Comparison of ENCODE assay signal across 8 cellular contexts in the genomic region with DNA sequence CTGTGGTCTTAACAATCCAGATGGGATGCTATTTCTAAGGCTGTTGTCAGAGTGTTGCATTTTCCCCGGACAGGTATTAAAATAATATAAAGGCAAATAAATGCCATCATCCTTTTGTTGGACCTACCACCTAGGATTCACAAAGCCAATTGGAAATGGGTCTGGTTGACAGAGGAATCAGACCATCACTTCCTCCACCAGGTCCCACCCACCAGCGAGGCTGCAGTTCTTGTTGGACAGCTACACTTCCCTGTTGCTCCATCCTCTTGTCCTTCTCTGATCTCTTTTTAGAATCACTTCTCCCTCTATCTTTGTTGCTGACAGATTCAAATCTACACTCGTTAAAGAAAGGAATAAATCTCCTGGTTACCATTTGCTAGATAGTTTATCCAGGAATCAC. TPM values are rescaled to one million over a fixed set of nuclear protein-coding genes. Genes with fewer than 3 reads are reported as not detected.
DNase-seq lines count a peak whose midpoint lies in the region; ATAC-seq and TF ChIP-seq lines count a peak whose summit lies in the region.

No MANE protein-coding gene starts in this region.

- no peaks in the 10 kb centered on the region for H3K36me3 ChIP-seq in iPS-20b (ENCODE audit: insufficient read depth, low read depth, low read length)

- peak overlapping the region; percentile 81; the same call in 1 of the 2 replicates for H3K9ac ChIP-seq in iPS-20b (ENCODE audit: low read depth, low read length)

- no peak for TF ChIP-seq CTCF in GM13976 (IDR thresholded peaks at IDR 0.05; ENCODE audit: borderline replicate concordance, control extremely low read depth, extremely low read depth, insufficient read depth, missing control alignments)

- H3K4me3 Mint-ChIP-seq in T-helper 17 cell: peak overlapping the region; percentile 99

- peak overlapping the region; percentile 84 for H3K4me3 ChIP-seq in iPS-20b (ENCODE audit: low read length)

- H3K27ac Mint-ChIP-seq in T-helper 17 cell: peak overlapping the region; percentile 98

- H3K27ac ChIP-seq in iPS-20b (ENCODE audit: low read length): no peak overlapping the region

- H3K4me1 ChIP-seq in iPS-20b (ENCODE audit: insufficient read depth, low read length): peaks cover 31% of the 10 kb centered on the region

- peaks cover 2% of the 10 kb centered on the region for H3K36me3 Mint-ChIP-seq in T-helper 17 cell (ENCODE audit: low read depth)

- no peaks in the 10 kb centered on the region for H3K27me3 Mint-ChIP-seq in T-helper 17 cell

- ATAC-seq in T-helper 17 cell (no peak), HG03378 (IDR thresholded peaks at IDR 0.05; ENCODE audit: unreplicated experiment) (no peak), GM21723 (IDR thresholded peaks at IDR 0.05; ENCODE audit: unreplicated experiment) (no peak)

- H3K9me3 ChIP-seq in T-helper 17 cell (ENCODE audit: control insufficient read depth, low read length, poor library complexity, severe bottlenecking) (no peaks in the 10 kb centered on the region), iPS-20b (ENCODE audit: insufficient read depth, low read depth, low read length) (no peaks in the 10 kb centered on the region)

- DNase-seq in AML-193 (lab: John Stamatoyannopoulos, UW) (peak; percentile 39 to 55), GM13976 (ENCODE audit: low spot score) (peak; percentile 36), T-helper 17 cell (no peak), T-helper 9 cell (no peak), NCI-H2107 (lab: John Stamatoyannopoulos, UW) (no peak)

- in situ Hi-C loops in GM13976 (cut with MboI; ENCODE audit: low sequenced_read_pairs, unreplicated experiment): no loop called here

- H3K4me1 Mint-ChIP-seq in T-helper 17 cell: peaks cover 37% of the 10 kb centered on the region

- H3K27me3 ChIP-seq in iPS-20b (ENCODE audit: insufficient read depth, low read length): no peaks in the 10 kb centered on the region

RNA-seq across cellular contexts. Expression of gene TMEM169, which starts 1.1 kb away (rescaled TPM):
- 1 to 10 TPM; 1.6 to 2.2 TPM for total RNA-seq in T-helper 17 cell

RNA-seq across cellular contexts. Expression of gene PECR, which starts 1.2 kb away (rescaled TPM):
- total RNA-seq in T-helper 17 cell: 10 to 100 TPM; 16.9 to 18.7 TPM

RNA-seq across cellular contexts. Expression of gene XRCC5, which starts 26.3 kb away (rescaled TPM):
- 100 to 1,000 TPM; 151 to 161 TPM for total RNA-seq in T-helper 17 cell

Comparison
In these comparisons a context has a peak if more than half of its experiments do, and no peak if none do; other contexts are left out.
1. DNase-seq: peak in AML-193 (2 of 2) and GM13976 (single experiment); none in T-helper 17 cell (0 of 3), T-helper 9 cell (single experiment) and NCI-H2107 (single experiment).